12 cellular contexts compared by ENCODE assay signal in the genomic region with DNA sequence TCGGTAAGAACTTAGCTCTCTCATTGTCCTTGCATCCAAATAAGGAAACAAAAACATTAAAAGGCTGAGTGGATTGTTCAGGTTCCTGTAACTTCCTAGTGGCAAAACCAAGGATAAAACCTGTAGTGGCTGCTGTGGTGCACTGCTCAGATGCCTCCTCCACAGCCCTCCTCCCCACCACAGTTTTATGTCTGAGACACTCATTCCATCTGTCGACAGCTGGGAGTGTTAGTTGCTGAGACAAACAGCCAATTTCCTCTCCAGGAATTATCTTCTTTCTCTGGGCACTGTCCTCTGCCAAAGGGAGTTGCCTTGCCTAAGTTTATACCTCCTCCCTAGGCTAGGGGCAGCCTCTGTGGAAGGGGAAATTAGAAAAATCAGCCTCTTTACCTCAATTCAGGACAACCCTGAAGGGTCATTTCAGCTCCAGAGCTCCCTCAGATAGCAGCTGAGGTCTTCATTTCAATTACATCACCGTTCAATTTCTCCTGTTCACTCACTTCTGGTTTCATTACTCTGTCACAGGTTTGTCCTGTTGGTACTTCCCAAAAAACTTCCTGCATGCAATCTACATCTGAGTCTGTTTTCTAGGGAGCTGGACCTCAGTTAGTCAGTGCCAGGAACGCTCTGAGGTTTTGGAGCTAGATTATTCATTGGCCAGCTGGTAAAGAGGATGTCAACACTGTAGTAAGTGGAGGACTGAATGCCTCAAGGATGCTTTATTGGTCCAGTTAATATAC.
A peak's percentile ranks its signal among the peaks of the same experiment; 100 is the strongest.
DNase-seq lines count a peak whose midpoint lies in the region; ATAC-seq and TF ChIP-seq lines count a peak whose summit lies in the region.
"Had no signal": no experiment of that assay in that cellular context is flagged by ENCODE, and none has a peak within 500 bp of the region (broad histone marks: within the 10 kb centered on the region; RNA-seq: fewer than 3 reads in every experiment).

No MANE protein-coding gene starts in this region.

- ATAC-seq in HCT116 (0 out of 2 replicates have a peak, but pooled peaks have one; percentile 30), foreskin keratinocyte (peak; percentile 18), HG03457 (IDR thresholded peaks at IDR 0.05; ENCODE audit: unreplicated experiment) (no peak)
- ATAC-seq: naive thymus-derived CD8-positive, alpha-beta T cell had no signal

- H4K20me1 ChIP-seq in HCT116 (ENCODE audit: insufficient read depth), result no peaks in the 10 kb centered on the region

- H3K4me3 ChIP-seq in HCT116 (replicated peaks in 1 of 2; ENCODE audit: low read depth in 1 of 2, low read length in 2 of 2), result no peak overlapping the region
- H3K4me3 ChIP-seq in skeletal muscle cell (ENCODE audit: low read depth, low read length), result no peak overlapping the region
- no peak overlapping the region for H3K4me3 ChIP-seq in brain microvascular endothelial cell (ENCODE audit: low read depth, low read length)
- no peak overlapping the region for H3K4me3 ChIP-seq in stomach

- H3K27me3 ChIP-seq in HCT116 (ENCODE audit: insufficient read depth, low read length), result no peaks in the 10 kb centered on the region
- no peaks in the 10 kb centered on the region for H3K27me3 ChIP-seq in foreskin keratinocyte
- H3K27me3 ChIP-seq in brain microvascular endothelial cell (replicated peaks), result no peaks in the 10 kb centered on the region
- H3K27me3 ChIP-seq in stomach, result no peaks in the 10 kb centered on the region

- TF ChIP-seq RAD21 in HCT116 (IDR thresholded peaks at IDR 0.05; ENCODE audit: low read depth), result no peak

- in situ Hi-C loops in brain microvascular endothelial cell (cut with HindIII; ENCODE audit: low pct_ligation_motif_present, low sequenced_read_pairs), result no loop called here

- RAD21 ChIA-PET in HCT116 (lab: Charles Lee; ENCODE audit: low non-redundant PET in 1 of 2, low total read pairs in 2 of 2, uncharacterized antibody in 2 of 2, unreplicated experiment in 2 of 2), result no interaction called here

- 47 to 57% (median 50%) methylated on average over 4 of the region's 4 CpGs for WGBS in stomach, 5 donors

- no peaks in the 10 kb centered on the region for H3K9me2 ChIP-seq in HCT116 (ENCODE audit: insufficient read depth)

- no peak overlapping the region for H3K4me2 ChIP-seq in HCT116 (ENCODE audit: low read length)

- TF ChIP-seq POLR2A in HCT116 (IDR thresholded peaks at IDR 0.05; ENCODE audit: borderline replicate concordance, extremely low read depth, insufficient read depth, insufficient read length) (no peak), stomach (IDR thresholded peaks at IDR 0.05) (no peak)

- CTCF ChIA-PET in HCT116 (lab: Charles Lee), result no interaction called here

- no peak overlapping the region for H3K27ac ChIP-seq in HCT116 (ENCODE audit: low read depth, low read length)
- H3K27ac ChIP-seq in foreskin keratinocyte, result no peak overlapping the region
- no peak overlapping the region for H3K27ac ChIP-seq in brain microvascular endothelial cell
- H3K27ac ChIP-seq in stomach, result peak overlapping the region in 1 of 5 donors; percentile 26

- TF ChIP-seq EP300 in stomach (IDR thresholded peaks at IDR 0.05), result no peak

- H3K4me1 ChIP-seq in HCT116 (ENCODE audit: control insufficient read depth in 1 of 2, insufficient read depth in 2 of 2, low read length in 2 of 2), result no peaks in the 10 kb centered on the region
- H3K4me1 ChIP-seq in foreskin keratinocyte, result peaks cover 3% of the 10 kb centered on the region
- peaks cover 0 to 5% (median 0%) of the 10 kb centered on the region in 4 donors for H3K4me1 ChIP-seq in stomach

- H3K36me3 ChIP-seq in HCT116 (ENCODE audit: control insufficient read depth in 1 of 2, insufficient read depth in 2 of 2, low read length in 2 of 2) (no peaks in the 10 kb centered on the region), brain microvascular endothelial cell (replicated peaks) (no peaks in the 10 kb centered on the region), stomach (no peaks in the 10 kb centered on the region)

- no peak overlapping the region for H3K9ac ChIP-seq in HCT116 (ENCODE audit: low read length)

- no peak overlapping the region for H2AFZ ChIP-seq in HCT116 (ENCODE audit: low read depth, low read length, poor library complexity, severe bottlenecking)

- no peaks in the 10 kb centered on the region; a peak in 1 of 4 replicates for H3K9me3 ChIP-seq in HCT116 (ENCODE audit: control insufficient read depth in 1 of 2, insufficient read depth in 1 of 2, low read depth in 1 of 2, low read length in 2 of 2)
- peaks cover 6 to 11% (median 10%) of the 10 kb centered on the region in 4 donors for H3K9me3 ChIP-seq in stomach

- intact Hi-C loops in HCT116 (cut with micrococcal nuclease), result no loop called here
- intact Hi-C loops in stomach (cut with DNase I; ENCODE audit: low total_unique reads), result no loop called here

- BruUV-seq in HCT116 (replicated peaks; lab: Mats Ljungman, UMichigan), result no TSS peak

- POLR2A ChIA-PET in HCT116 (lab: Charles Lee), result interaction anchor here (1.7 kb wide), 1 partner anchor 15 kb away, joined by 4 read pairs; no protein-coding TSS in a partner anchor

- DNase-seq in HCT116 (ENCODE audit: low read depth, low spot score) (no peak), NCI-H82 (lab: John Stamatoyannopoulos, UW) (peak; percentile 90), foreskin keratinocyte (no peak), skeletal muscle cell (ENCODE audit: low read depth) (peak; percentile 53), brain microvascular endothelial cell (no peak), midbrain (lab: John Stamatoyannopoulos, UW) (no peak), stomach (no peak)
- DNase-seq: activated CD4-positive, alpha-beta T cell treated with anti-CD3 and anti-CD28 coated beads, Interleukin-2, amount 50 U/mL, for 4 hours; cortex of kidney; naive thymus-derived CD8-positive, alpha-beta T cell; NCI-H345 had no signal

- no peak for TF ChIP-seq CTCF in HCT116 (IDR thresholded peaks at IDR 0.05 in 2 of 3, conservative IDR thresholded peaks at IDR 0.05 in 1 of 3; ENCODE audit: borderline replicate concordance in 1 of 3, insufficient read depth in 1 of 3, low read depth in 2 of 3, low read length in 2 of 3)
- no peak for TF ChIP-seq CTCF in foreskin keratinocyte (conservative IDR thresholded peaks at IDR 0.05)
- TF ChIP-seq CTCF in brain microvascular endothelial cell (IDR thresholded peaks at IDR 0.05; ENCODE audit: low read depth, low read length, missing control alignments), result no peak
- TF ChIP-seq CTCF in stomach (IDR thresholded peaks at IDR 0.05), result no peak

- no peaks in the 10 kb centered on the region for H3K79me2 ChIP-seq in HCT116 (ENCODE audit: insufficient read depth, low read length)

TF ChIP-seq in HCT116, 20 proteins besides CTCF, POLR2A, EP300 and RAD21:
- TF ChIP-seq CBX3 (IDR thresholded peaks at IDR 0.05; ENCODE audit: low read depth) (no peak), EZH2 (IDR thresholded peaks at IDR 0.05) (no peak), POLR2AphosphoS5 (IDR thresholded peaks at IDR 0.05; ENCODE audit: low read depth, low read length) (no peak), EGR1 (IDR thresholded peaks at IDR 0.05; ENCODE audit: low read depth) (no peak)

Comparison
In these comparisons a context has a peak if more than half of its experiments do, and no peak if none do; other contexts are left out.
1. DNase-seq: peak in NCI-H82 (single experiment) and skeletal muscle cell (single experiment); none in HCT116 (single experiment), foreskin keratinocyte (0 of 2), brain microvascular endothelial cell (single experiment), midbrain (single experiment) and stomach (single experiment).